Comparison of ENCODE assay signal across 15 cellular contexts in genomic region chr4:102606846-102607440, GRCh38.
A peak's percentile ranks its signal among the peaks of the same experiment; 100 is the strongest.
DNase-seq lines count a peak whose midpoint lies in the region; ATAC-seq, FAIRE-seq and TF ChIP-seq lines count a peak whose summit lies in the region.
"Had no signal": no experiment of that assay in that cellular context is flagged by ENCODE, and none has a peak within 500 bp of the region (broad histone marks: within the 10 kb centered on the region; RNA-seq: fewer than 3 reads in every experiment).

No MANE protein-coding gene starts in this region.

- intact Hi-C loops in PC-3 (cut with micrococcal nuclease): loop anchor here (5.0 kb wide), 1 partner anchor 35 kb away; no protein-coding TSS in a partner anchor
- intact Hi-C loops in pancreas (cut with DNase I): no loop called here

- H3K27me3 ChIP-seq in PC-3 (ENCODE audit: low read length) (no peaks in the 10 kb centered on the region), pancreas (no peaks in the 10 kb centered on the region)
- H3K27me3 ChIP-seq: foreskin keratinocyte had no signal

- no peaks in the 10 kb centered on the region for H4K20me1 ChIP-seq in PC-3 (ENCODE audit: low read length)

- no peaks in the 10 kb centered on the region for H3K9me3 ChIP-seq in PC-3 (ENCODE audit: low read length)
- no peaks in the 10 kb centered on the region for H3K9me3 ChIP-seq in pancreas
- H3K9me3 ChIP-seq: thoracic aorta had no signal

- H3K27ac ChIP-seq in PC-3 (ENCODE audit: low read length): peak overlapping the region; percentile 79
- H3K27ac ChIP-seq in cingulate gyrus (ENCODE audit: low read depth, low read length): peak overlapping the region; percentile 87
- H3K27ac ChIP-seq in pancreas: no peak overlapping the region
- H3K27ac ChIP-seq: foreskin keratinocyte, thoracic aorta had no signal

- ATAC-seq in PC-3 (peak; percentile 16), pancreas (peak; percentile 43 to 76 (median 70)), HG02938 (IDR thresholded peaks at IDR 0.05; ENCODE audit: unreplicated experiment) (no peak), HG02678 (IDR thresholded peaks at IDR 0.05; ENCODE audit: unreplicated experiment) (no peak)
- ATAC-seq: foreskin keratinocyte had no signal

- 61 to 73% methylated on average over 7 of the region's 7 CpGs for WGBS in pancreas, 2 donors

- H3F3A ChIP-seq in PC-3 (ENCODE audit: low read length, unreplicated experiment): no peaks in the 10 kb centered on the region

- BruUV-seq in PC-3 (replicated peaks; lab: Mats Ljungman, UMichigan): no TSS peak

- H3K36me3 ChIP-seq in PC-3 (ENCODE audit: low read depth, low read length): peaks cover 38% of the 10 kb centered on the region
- H3K36me3 ChIP-seq in pancreas: peaks cover 10 to 42% (median 15%) of the 10 kb centered on the region in 3 donors

- H3K4me3 ChIP-seq in PC-3 (ENCODE audit: low read length) (no peak overlapping the region), pancreas (no peak overlapping the region)
- H3K4me3 ChIP-seq: thoracic aorta had no signal

- CTCF ChIA-PET in PC-3 (lab: Charles Lee): no interaction called here

- FAIRE-seq in pancreas (lab: Jason Lieb, UNC) (no peak), GM19239 (lab: Jason Lieb, UNC) (no peak)
- FAIRE-seq: endometrium had no signal

- no peaks in the 10 kb centered on the region for H3K9me2 ChIP-seq in PC-3 (replicated peaks; ENCODE audit: low read length)

- H3K4me1 ChIP-seq in PC-3 (ENCODE audit: insufficient read depth, low read length) (peaks cover 17% of the 10 kb centered on the region), pancreas (no peaks in the 10 kb centered on the region)

- H3K4me2 ChIP-seq in PC-3 (ENCODE audit: low read length): no peak overlapping the region

- no peak for TF ChIP-seq CTCF in PC-3 (conservative IDR thresholded peaks at IDR 0.05; ENCODE audit: low read depth, low read length)
- TF ChIP-seq CTCF in pancreas (IDR thresholded peaks at IDR 0.05): no peak

- H3K9ac ChIP-seq in PC-3 (ENCODE audit: low read length): no peak overlapping the region

- H3K79me2 ChIP-seq in PC-3 (ENCODE audit: low read length): no peaks in the 10 kb centered on the region

- H2AFZ ChIP-seq in PC-3 (ENCODE audit: low read length): no peak overlapping the region

- POLR2A ChIA-PET in PC-3 (lab: Charles Lee; ENCODE audit: unreplicated experiment): no interaction called here

- DNase-seq in COLO829 (ENCODE audit: low spot score) (peak; percentile 91), PC-3 (no peak), pancreas (peak in 4 of 6 donors; percentile 33 to 70 (median 50)), GM19239 (ENCODE audit: insufficient read length, low spot score) (no peak)
- DNase-seq: DND-41, foreskin keratinocyte, Kasumi-1, naive B cell, NCI-H1436 treated with DMSO at 0.1 percent for 48 hours, NCI-H446 treated with DMSO at 0.1 percent for 48 hours had no signal

Comparison
In these comparisons a context has a peak if more than half of its experiments do, and no peak if none do; other contexts are left out.
1. DNase-seq: peak in COLO829 (single experiment) and pancreas (4 of 6); none in PC-3 (single experiment) and GM19239 (single experiment).
2. ATAC-seq: peak in PC-3 (single experiment) and pancreas (4 of 4); none in HG02938 (single experiment) and HG02678 (single experiment).
3. H3K27ac ChIP-seq: peak in PC-3 (single experiment) and cingulate gyrus (single experiment); none in pancreas (0 of 4).